16 cellular contexts compared by ENCODE assay signal in the genomic region with DNA sequence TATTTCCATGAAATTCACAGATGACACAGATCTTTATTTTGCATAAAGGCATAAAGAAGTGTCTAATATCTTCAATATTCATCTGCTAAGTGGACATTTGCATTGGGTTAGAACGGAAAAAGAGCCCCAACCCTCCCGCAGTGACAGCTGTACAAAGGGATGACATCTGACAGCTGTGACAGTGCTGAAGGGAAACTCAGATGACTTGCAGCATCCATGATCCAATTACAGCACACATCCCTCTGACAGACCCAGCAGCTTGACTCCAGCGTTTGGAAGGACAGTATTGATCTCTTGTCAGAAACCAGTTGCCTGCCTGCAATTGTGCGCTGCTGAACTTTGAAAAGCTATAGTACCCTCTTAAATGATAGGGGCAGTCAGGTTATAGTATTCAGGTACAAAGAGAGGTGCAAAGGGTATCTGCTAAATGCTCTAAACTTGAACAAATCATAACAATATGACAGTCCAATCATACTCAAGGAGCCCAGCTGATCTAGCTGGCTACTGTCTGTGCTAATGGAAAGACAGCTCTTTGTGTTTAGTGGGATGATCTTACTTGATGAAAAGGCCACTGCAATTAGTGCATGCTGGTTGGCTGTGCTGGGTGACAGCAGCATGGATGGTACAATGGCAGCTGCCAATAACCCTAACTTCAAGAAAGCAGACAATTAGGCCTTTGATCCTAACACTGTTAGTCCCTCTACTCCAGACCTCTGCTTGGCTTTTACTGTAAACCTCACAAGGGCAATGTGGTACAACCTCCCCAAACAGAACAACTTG.
DNase-seq lines count a peak whose midpoint lies in the region; TF ChIP-seq lines count a peak whose summit lies in the region.
"Had no signal": no experiment of that assay in that cellular context is flagged by ENCODE, and none has a peak within 500 bp of the region (broad histone marks: within the 10 kb centered on the region; RNA-seq: fewer than 3 reads in every experiment).

No MANE protein-coding gene starts in this region.

- WGBS in stomach, 5 donors = 54 to 72% (median 69%) methylated on average over 4 of the region's 4 CpGs

- peaks cover 17% of the 10 kb centered on the region for H3K9me3 Mint-ChIP-seq in HFFc6
- H3K9me3 Mint-ChIP-seq: effector memory CD8-positive, alpha-beta T cell had no signal

- H3K4me1 ChIP-seq in stomach = no peaks in the 10 kb centered on the region
- H3K4me1 ChIP-seq: breast epithelium, psoas muscle, testis had no signal

- TF ChIP-seq CTCF in HFFc6 (IDR thresholded peaks at IDR 0.05) (no peak), stomach (IDR thresholded peaks at IDR 0.05) (no peak)

- no peak overlapping the region for H3K27ac ChIP-seq in stomach
- H3K27ac ChIP-seq: breast epithelium, C4-2B, psoas muscle, testis had no signal

- H3K4me3 Mint-ChIP-seq in HFFc6 = no peak overlapping the region
- H3K4me3 Mint-ChIP-seq: effector memory CD8-positive, alpha-beta T cell had no signal

- H3K27me3 ChIP-seq in stomach = no peaks in the 10 kb centered on the region
- H3K27me3 ChIP-seq: breast epithelium, testis had no signal

- TF ChIP-seq EP300 in stomach (IDR thresholded peaks at IDR 0.05) = no peak

- intact Hi-C loops in stomach (cut with DNase I; ENCODE audit: low total_unique reads) = no loop called here

- no peaks in the 10 kb centered on the region for H3K36me3 ChIP-seq in stomach
- H3K36me3 ChIP-seq: breast epithelium had no signal

- DNase-seq in NCI-H1694 (lab: John Stamatoyannopoulos, UW) (peak; percentile 75), NCI-H526 treated with DMSO at 0.1 percent for 48 hours (lab: John Stamatoyannopoulos, UW) (peak; percentile 27), globus pallidus (ENCODE audit: low spot score) (peak; percentile 93), putamen (ENCODE audit: low spot score) (peak; percentile 91), NCI-H187 treated with DMSO at 0.1 percent for 48 hours (lab: John Stamatoyannopoulos, UW) (no peak), HFFc6 (no peak), stomach (no peak)
- DNase-seq: activated naive CD4-positive, alpha-beta T cell treated with Interleukin-2 at 50 U/mL for 16 hours; effector memory CD8-positive, alpha-beta T cell; KG1; NCI-H187; psoas muscle; stimulated activated CD4-positive, alpha-beta T cell treated with anti-CD3 and anti-CD28 coated beads, Interleukin-15, amount 100 ng/mL, for 24 hours; testis had no signal

- H3K4me1 Mint-ChIP-seq in HFFc6 (ENCODE audit: low read depth) = no peaks in the 10 kb centered on the region

- H3K9me3 ChIP-seq in stomach = no peaks in the 10 kb centered on the region
- H3K9me3 ChIP-seq: breast epithelium, psoas muscle, testis had no signal

- H3K36me3 Mint-ChIP-seq in HFFc6 (ENCODE audit: low read depth) = no peaks in the 10 kb centered on the region

- no peak overlapping the region for H3K4me3 ChIP-seq in stomach
- H3K4me3 ChIP-seq: breast epithelium, psoas muscle, testis had no signal

- no peak for TF ChIP-seq POLR2A in stomach (IDR thresholded peaks at IDR 0.05)

- H3K27ac Mint-ChIP-seq in HFFc6 = no peak overlapping the region
- H3K27ac Mint-ChIP-seq: effector memory CD8-positive, alpha-beta T cell had no signal

- H3K27me3 Mint-ChIP-seq in HFFc6 (ENCODE audit: insufficient read depth) = no peaks in the 10 kb centered on the region
- H3K27me3 Mint-ChIP-seq: effector memory CD8-positive, alpha-beta T cell had no signal

Comparison
In these comparisons a context has a peak if more than half of its experiments do, and no peak if none do; other contexts are left out.
1. DNase-seq: peak in NCI-H1694 (single experiment), NCI-H526 treated with DMSO at 0.1 percent for 48 hours (single experiment), globus pallidus (single experiment) and putamen (single experiment); none in NCI-H187 treated with DMSO at 0.1 percent for 48 hours (single experiment), HFFc6 (single experiment) and stomach (single experiment).